16 cellular contexts compared by ENCODE assay signal in the genomic region with DNA sequence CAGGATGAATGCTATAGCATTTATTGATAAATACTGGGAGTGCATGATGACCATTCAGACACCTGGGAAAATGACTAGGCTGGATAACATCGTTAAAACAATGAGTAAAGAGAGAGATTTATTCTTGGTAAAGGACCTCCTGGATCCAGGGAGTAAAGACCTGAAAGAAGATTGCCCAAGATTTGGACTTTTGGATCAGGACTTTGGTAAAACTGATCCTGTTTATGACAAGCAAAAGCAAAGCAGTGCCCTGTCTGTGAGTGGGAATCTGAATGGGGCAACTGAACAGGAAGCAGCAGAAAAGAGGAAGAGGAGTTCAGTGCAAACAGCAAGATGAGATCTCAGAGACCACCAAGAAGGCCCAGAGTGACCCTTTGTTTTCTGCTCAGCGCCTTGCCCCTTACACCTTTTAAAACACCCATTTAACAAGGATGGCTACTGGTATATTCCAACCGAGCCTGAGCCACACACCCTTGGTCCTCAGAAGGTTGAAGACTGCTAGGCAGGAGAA.
"Had no signal": no experiment of that assay in that cellular context is flagged by ENCODE, and none has a peak within 500 bp of the region (broad histone marks: within the 10 kb centered on the region; RNA-seq: fewer than 3 reads in every experiment).

No MANE protein-coding gene starts in this region.

- H3K27ac Mint-ChIP-seq: activated CD4-positive, alpha-beta T cell treated with anti-CD3 and anti-CD28 coated beads, Interleukin-2, amount 10 ng/mL, durations not matched to agents 24 days and 14 days; activated naive CD4-positive, alpha-beta T cell treated with anti-CD3 and anti-CD28 coated beads, Interleukin-2, amount 50 U/mL, for 24 hours; T-helper 2 cell treated with Interferon-gamma antibody and Interleukin-4, amounts not matched to agents 5 μg/mL and 100 μg/mL, for 36 hours had no signal

- H3K36me3 ChIP-seq: breast epithelium, gastrocnemius medialis, heart left ventricle, left ventricle myocardium inferior, thyroid gland had no signal

- DNase-seq: activated CD4-positive, alpha-beta T cell treated with anti-CD3 and anti-CD28 coated beads, Interleukin-2, amount 10 ng/mL, durations not matched to agents 24 days and 14 days; activated CD4-positive, CD25-positive, alpha-beta regulatory T cell; activated CD8-positive, alpha-beta memory T cell treated with anti-CD3 and anti-CD28 coated beads, Interleukin-2, amount 50 U/mL, for 4 hours; activated effector memory CD4-positive, alpha-beta T cell treated with Interleukin-2 at 50 U/mL for 16 hours; activated T-cell treated with anti-CD3 and anti-CD28 coated beads, Interleukin-2, amount 50 U/mL, for 4 hours; effector CD4-positive, alpha-beta T cell; gastrocnemius medialis; heart left ventricle; left ventricle myocardium inferior; stimulated activated naive CD4-positive, alpha-beta T cell treated with Interleukin-2 at 50 U/mL for 16 hours; thyroid gland had no signal

- H3K4me1 Mint-ChIP-seq: activated CD4-positive, alpha-beta T cell treated with anti-CD3 and anti-CD28 coated beads, Interleukin-2, amount 10 ng/mL, durations not matched to agents 24 days and 14 days; activated naive CD4-positive, alpha-beta T cell treated with anti-CD3 and anti-CD28 coated beads, Interleukin-2, amount 50 U/mL, for 24 hours had no signal

- H3K4me3 Mint-ChIP-seq: activated CD4-positive, alpha-beta T cell treated with anti-CD3 and anti-CD28 coated beads, Interleukin-2, amount 10 ng/mL, durations not matched to agents 24 days and 14 days; activated naive CD4-positive, alpha-beta T cell treated with anti-CD3 and anti-CD28 coated beads, Interleukin-2, amount 50 U/mL, for 24 hours; activated T-cell treated with anti-CD3 and anti-CD28 coated beads, Interleukin-2, amount 50 U/mL, for 4 hours; neural crest cell; T-helper 2 cell treated with Interferon-gamma antibody and Interleukin-4, amounts not matched to agents 5 μg/mL and 100 μg/mL, for 36 hours had no signal

- H3K9me3 Mint-ChIP-seq: activated CD4-positive, alpha-beta T cell treated with anti-CD3 and anti-CD28 coated beads, Interleukin-2, amount 10 ng/mL, durations not matched to agents 24 days and 14 days; activated naive CD4-positive, alpha-beta T cell treated with anti-CD3 and anti-CD28 coated beads, Interleukin-2, amount 50 U/mL, for 24 hours; activated T-cell treated with anti-CD3 and anti-CD28 coated beads, Interleukin-2, amount 50 U/mL, for 4 hours; neural crest cell; T-helper 2 cell treated with Interferon-gamma antibody and Interleukin-4, amounts not matched to agents 5 μg/mL and 100 μg/mL, for 36 hours had no signal

- FAIRE-seq: astrocyte had no signal

- H3K4me3 ChIP-seq: breast epithelium, gastrocnemius medialis, heart left ventricle, left ventricle myocardium inferior, thyroid gland had no signal

- H3K27me3 ChIP-seq: breast epithelium, thyroid gland had no signal

- H3K27ac ChIP-seq: breast epithelium, gastrocnemius medialis, heart left ventricle, left ventricle myocardium inferior, thyroid gland had no signal

- H3K9me3 ChIP-seq: breast epithelium, gastrocnemius medialis, heart left ventricle, left ventricle myocardium inferior, thyroid gland had no signal

- H3K4me1 ChIP-seq: breast epithelium, gastrocnemius medialis, thyroid gland had no signal

- ATAC-seq: activated T-cell treated with anti-CD3 and anti-CD28 coated beads, Interleukin-2, amount 50 U/mL, for 4 hours; gastrocnemius medialis; heart left ventricle had no signal
